1 cellular context compared by ENCODE assay signal in genomic region chr21:29185633-29186032, GRCh38.
TF ChIP-seq lines count a peak whose summit lies in the region.

No MANE protein-coding gene starts in this region.

TF ChIP-seq in IMR-90, 13 proteins besides CTCF, POLR2A, EP300 and RAD21 (continued from another document):
- no peak for TF ChIP-seq NFE2L2 (IDR thresholded peaks at IDR 0.05; ENCODE audit: low read depth, low read length)
